Comparison of ENCODE assay signal across 13 cellular contexts in genomic region chr7:75833662-75834061, GRCh38. TPM values are rescaled to one million over a fixed set of nuclear protein-coding genes. Genes with fewer than 3 reads are reported as not detected.
DNase-seq lines count a peak whose midpoint lies in the region; ATAC-seq, FAIRE-seq and TF ChIP-seq lines count a peak whose summit lies in the region.
"Not testable (repeated sequence)": the region's sequence is repeated elsewhere in the genome, so short reads cannot be mapped to it uniquely, and the experiment has no call there.
"Had no signal": no experiment of that assay in that cellular context is flagged by ENCODE, and none has a peak within 500 bp of the region (broad histone marks: within the 10 kb centered on the region; RNA-seq: fewer than 3 reads in every experiment).

No MANE protein-coding gene starts in this region.

- not testable (repeated sequence) for H3K27ac Mint-ChIP-seq in astrocyte (ENCODE audit: unreplicated experiment)

- H4K20me1 ChIP-seq in IMR-90 (ENCODE audit: insufficient read depth, low read length); astrocyte (ENCODE audit: insufficient read depth, low read length): not testable (repeated sequence)

- POLR2A ChIA-PET in IMR-90 (lab: Charles Lee; ENCODE audit: unreplicated experiment), result not testable (repeated sequence)

- H3K4me3 ChIP-seq in IMR-90 (ENCODE audit: insufficient read depth, low read depth, low read length); astrocyte (ENCODE audit: insufficient read depth, low read depth, low read length); bronchial epithelial cell (ENCODE audit: low read depth, low read length); fibroblast of pulmonary artery (replicated peaks; ENCODE audit: low read depth, low read length): not testable (repeated sequence)

- FAIRE-seq in astrocyte (lab: Jason Lieb, UNC), result not testable (repeated sequence)
- peak; percentile 88 for FAIRE-seq in bronchial epithelial cell (lab: Jason Lieb, UNC)

- not testable (repeated sequence) for H2BK20ac ChIP-seq in IMR-90 (ENCODE audit: low read depth, low read length)

- CTCF ChIA-PET in IMR-90 (lab: Yijun Ruan, JAX), result not testable (repeated sequence)

- not testable (repeated sequence) for H3K36me3 ChIP-seq in IMR-90 (ENCODE audit: control insufficient read depth, insufficient read depth, low read length); astrocyte (ENCODE audit: insufficient read depth, low read length); bronchial epithelial cell (ENCODE audit: control insufficient read depth, insufficient read depth, low read length)

- not testable (repeated sequence) for H2AK9ac ChIP-seq in IMR-90 (replicated peaks; ENCODE audit: low read depth, low read length, poor library complexity)

- H3K23ac ChIP-seq in IMR-90 (ENCODE audit: low read depth, low read length), result not testable (repeated sequence)

- H3K9me3 Mint-ChIP-seq in astrocyte (ENCODE audit: unreplicated experiment), result not testable (repeated sequence)

- not testable (repeated sequence) for H3K27ac ChIP-seq in IMR-90 (ENCODE audit: insufficient read depth, low read length); astrocyte (ENCODE audit: low read depth, low read length)

- H3K4me2 ChIP-seq in IMR-90 (ENCODE audit: low read depth, low read length), result not testable (repeated sequence)
- peak overlapping the region; percentile 29 for H3K4me2 ChIP-seq in astrocyte (ENCODE audit: low read length)

- not testable (repeated sequence) for H2BK5ac ChIP-seq in IMR-90 (ENCODE audit: low read depth, low read length, poor library complexity, severe bottlenecking)

- not testable (repeated sequence) for TF ChIP-seq CTCF in IMR-90 (conservative IDR thresholded peaks at IDR 0.05; ENCODE audit: low read depth, low read length); astrocyte (IDR thresholded peaks at IDR 0.05; ENCODE audit: insufficient read depth, low read depth, low read length); bronchial epithelial cell (IDR thresholded peaks at IDR 0.05; ENCODE audit: insufficient read depth, low read length, severe bottlenecking); fibroblast of pulmonary artery (IDR thresholded peaks at IDR 0.05; ENCODE audit: low read length, missing control alignments)

- not testable (repeated sequence) for H4K8ac ChIP-seq in IMR-90 (ENCODE audit: low read depth in 2 of 2, low read length in 2 of 2)

- dilution Hi-C loops in IMR-90 (cut with HindIII; ENCODE audit: low sequenced_read_pairs, unreplicated experiment), result not testable (repeated sequence)

- H2AFZ ChIP-seq in IMR-90 (replicated peaks; ENCODE audit: low read length, poor library complexity); astrocyte (ENCODE audit: low read depth, low read length): not testable (repeated sequence)

- intact Hi-C loops in IMR-90 (cut with micrococcal nuclease), result not testable (repeated sequence)

- WGBS in IMR-90 (ENCODE audit: extremely low coverage in 2 of 2, insufficient read length in 1 of 2), 2 experiments, result 60% methylated on average over 1 of the region's 6 CpGs; no CpG with 5 or more reads in 1 of the 2 experiments

- H2AK5ac ChIP-seq in IMR-90 (ENCODE audit: low read depth, low read length), result not testable (repeated sequence)

- TF ChIP-seq RAD21 in IMR-90 (IDR thresholded peaks at IDR 0.05; ENCODE audit: low read length), result not testable (repeated sequence)

- peak; percentile 84 for DNase-seq in A172 (ENCODE audit: low spot score)
- peak; percentile 42 for DNase-seq in GM03348 (ENCODE audit: low spot score)
- DNase-seq in IMR-90, result peak; percentile 13
- peak; percentile 81 for DNase-seq in RPMI7951 (ENCODE audit: low read depth)
- DNase-seq in astrocyte (ENCODE audit: low read depth), result peak; percentile 86
- peak; percentile 26 for DNase-seq in bronchial epithelial cell (ENCODE audit: low read depth)
- DNase-seq in fibroblast of pulmonary artery (ENCODE audit: low read depth), result peak; percentile 40
- peak; percentile 27 for DNase-seq in non-pigmented ciliary epithelial cell (ENCODE audit: low read depth)

- not testable (repeated sequence) for H3K56ac ChIP-seq in IMR-90 (ENCODE audit: extremely low read depth, insufficient read depth, low read length)

- not testable (repeated sequence) for H3K27me3 ChIP-seq in IMR-90 (ENCODE audit: control insufficient read depth, insufficient read depth, low read length); astrocyte (ENCODE audit: insufficient read depth, low read length); bronchial epithelial cell (ENCODE audit: control insufficient read depth, insufficient read depth, low read length)

- H3K79me1 ChIP-seq in IMR-90 (ENCODE audit: low read depth in 1 of 2, low read length in 2 of 2), result not testable (repeated sequence)

- not testable (repeated sequence) for H3K9me3 ChIP-seq in IMR-90 (ENCODE audit: control insufficient read depth, insufficient read depth, low read length); astrocyte (ENCODE audit: insufficient read depth, low read depth, low read length)

- not testable (repeated sequence) for H3K9me1 ChIP-seq in IMR-90 (ENCODE audit: insufficient read depth, low read length)

- H3K4me1 ChIP-seq in IMR-90 (ENCODE audit: control insufficient read depth, insufficient read depth, low read length); astrocyte (ENCODE audit: insufficient read depth, low read length): not testable (repeated sequence)

- H3K4ac ChIP-seq in IMR-90 (ENCODE audit: low read depth, low read length), result not testable (repeated sequence)

- BruUV-seq in IMR-90 (replicated peaks; lab: Mats Ljungman, UMichigan), result not testable (repeated sequence)

- H3K36me3 Mint-ChIP-seq in astrocyte (ENCODE audit: low read depth, unreplicated experiment), result not testable (repeated sequence)

- H3K14ac ChIP-seq in IMR-90 (replicated peaks; ENCODE audit: low read depth, low read length), result not testable (repeated sequence)

- not testable (repeated sequence) for H3K9ac ChIP-seq in IMR-90 (ENCODE audit: low read depth, low read length)
- H3K9ac ChIP-seq in astrocyte (ENCODE audit: low read length), result peak overlapping the region; percentile 10

- H4K5ac ChIP-seq in IMR-90 (ENCODE audit: low read depth, low read length), result not testable (repeated sequence)

- H2BK15ac ChIP-seq in IMR-90 (ENCODE audit: low read depth, low read length), result not testable (repeated sequence)

- TF ChIP-seq POLR2A in IMR-90 (IDR thresholded peaks at IDR 0.05; ENCODE audit: low read depth, low read length), result not testable (repeated sequence)

- H2BK120ac ChIP-seq in IMR-90 (ENCODE audit: low read depth, low read length), result not testable (repeated sequence)

- H3K4me3 Mint-ChIP-seq in astrocyte (ENCODE audit: unreplicated experiment), result not testable (repeated sequence)

- not testable (repeated sequence) for H3K79me2 ChIP-seq in astrocyte (ENCODE audit: insufficient read depth, low read length)

- not testable (repeated sequence) for H3K27me3 Mint-ChIP-seq in astrocyte (ENCODE audit: low read depth, unreplicated experiment)

- ATAC-seq in IMR-90 (ENCODE audit: low read depth), result not testable (repeated sequence)

- H4K91ac ChIP-seq in IMR-90 (ENCODE audit: insufficient read depth, low read depth, low read length), result not testable (repeated sequence)

- in situ Hi-C loops in IMR-90 (cut with MboI; ENCODE audit: low sequenced_read_pairs), result not testable (repeated sequence)

- not testable (repeated sequence) for H3K4me1 Mint-ChIP-seq in astrocyte (ENCODE audit: low read depth, unreplicated experiment)

- not testable (repeated sequence) for H3K18ac ChIP-seq in IMR-90 (ENCODE audit: low read depth, low read length)

RNA-seq across cellular contexts. Expression of gene CCL24, which starts 20.1 kb away (rescaled TPM):
- total RNA-seq in A172 (2014; rRNA removed; shearing (Covaris generic)), result 6.0 TPM in 1 of 2 replicates, not detected in the other
- total RNA-seq in IMR-90 (2012; rRNA removed), result not detected in 2 replicates
- polyA plus RNA-seq in IMR-90 (2012; rRNA removed), result not detected in 2 replicates
- not detected in 2 replicates for polyA plus RNA-seq in IMR-90 (2012; cell fraction: cytosol; rRNA removed)
- 0.17 and 0.21 TPM in 2 replicates for polyA plus RNA-seq in IMR-90 (2012; cell fraction: nucleus; rRNA removed; ENCODE audit: low replicate concordance)
- not detected in 2 replicates for total RNA-seq in RPMI7951 (2014; rRNA removed; shearing (Covaris generic))
- not detected in 2 replicates for total RNA-seq in astrocyte
- not detected in 2 replicates for total RNA-seq in bronchial epithelial cell
- total RNA-seq: CD4-positive, CD25-positive, alpha-beta regulatory T cell; GM12878; Right ventricle myocardium inferior; SJCRH30 had no signal
- polyA plus RNA-seq: CD4-positive, CD25-positive, alpha-beta regulatory T cell; GM12878; IgD-negative memory B cell had no signal

RNA-seq across cellular contexts. Expression of gene RHBDD2, which starts 45.2 kb away (rescaled TPM):
- total RNA-seq in A172 (2014; rRNA removed; shearing (Covaris generic)), result 57.2 and 79.5 TPM in 2 replicates
- 9.7 and 10.8 TPM in 2 replicates for total RNA-seq in IMR-90 (2012; rRNA removed)
- 42.4 and 47.5 TPM in 2 replicates for polyA plus RNA-seq in IMR-90 (2012; rRNA removed)
- 41.1 and 59.7 TPM in 2 replicates for polyA plus RNA-seq in IMR-90 (2012; cell fraction: cytosol; rRNA removed)
- 54.6 and 103 TPM in 2 replicates for polyA plus RNA-seq in IMR-90 (2012; cell fraction: nucleus; rRNA removed; ENCODE audit: low replicate concordance)
- total RNA-seq in RPMI7951 (2014; rRNA removed; shearing (Covaris generic)), result 49.7 and 60.3 TPM in 2 replicates
- 54.7 and 55.0 TPM in 2 replicates for total RNA-seq in astrocyte
- 10.8 and 17.4 TPM in 2 replicates for total RNA-seq in bronchial epithelial cell

Comparison
In these comparisons a context has a peak if more than half of its experiments do, and no peak if none do; other contexts are left out.
1. DNase-seq: peak in every context shown above with its lines; median percentile 86 in astrocyte; 84 in A172; 81 in RPMI7951; 42 in GM03348; 40 in fibroblast of pulmonary artery; 27 in non-pigmented ciliary epithelial cell; 26 in bronchial epithelial cell; 13 in IMR-90.